In the genomic region with DNA sequence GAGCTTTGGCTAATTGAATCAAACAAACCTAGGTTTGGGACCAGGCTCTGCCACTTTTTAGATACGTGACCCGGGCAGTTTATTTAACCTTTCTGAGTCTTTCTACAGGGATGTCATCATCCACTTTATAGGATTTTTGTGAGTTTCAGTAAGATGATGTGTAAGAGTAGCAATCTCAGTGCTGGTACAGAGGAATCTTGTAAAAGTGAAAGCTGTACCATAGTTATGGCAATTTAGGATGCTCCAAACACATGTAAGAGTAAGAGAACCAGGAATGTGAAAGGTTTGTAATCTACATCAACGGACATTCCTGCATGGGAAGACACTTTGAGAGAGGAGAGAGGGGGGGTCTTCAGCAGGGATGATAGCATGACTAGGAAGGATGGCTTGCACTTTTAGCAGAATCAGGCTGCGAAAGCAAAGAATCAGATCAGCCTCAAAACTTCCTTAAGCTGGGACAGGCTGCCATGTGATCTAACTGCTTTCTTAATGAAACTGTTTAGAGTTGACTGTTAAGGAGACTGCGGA, we compare ENCODE assay signal across 7 cellular contexts. TPM values are rescaled to one million over a fixed set of nuclear protein-coding genes. Genes with fewer than 3 reads are reported as not detected.
A peak's percentile ranks its signal among the peaks of the same experiment; 100 is the strongest.
DNase-seq lines count a peak whose midpoint lies in the region; ATAC-seq and TF ChIP-seq lines count a peak whose summit lies in the region.

No MANE protein-coding gene starts in this region.

- no peaks in the 10 kb centered on the region for H3K9me2 ChIP-seq in HCT116 (ENCODE audit: insufficient read depth)

- H3K4me3 ChIP-seq in HCT116 (replicated peaks in 1 of 2; ENCODE audit: low read depth in 1 of 2, low read length in 2 of 2) (peak overlapping the region; percentile 89 to 97), iPS-11a (ENCODE audit: low read depth, low read length) (peak overlapping the region; percentile 97), spleen (peak overlapping the region; percentile 73 to 97 (median 86))

- H3K36me3 Mint-ChIP-seq in activated B cell treated with CpG ODN at 0.5 μM for 24 hours (ENCODE audit: low read depth) = peaks cover 83% of the 10 kb centered on the region

- TF ChIP-seq CTCF in HCT116 (IDR thresholded peaks at IDR 0.05 in 2 of 3, conservative IDR thresholded peaks at IDR 0.05 in 1 of 3; ENCODE audit: borderline replicate concordance in 1 of 3, insufficient read depth in 1 of 3, low read depth in 2 of 3, low read length in 2 of 3) = no peak
- TF ChIP-seq CTCF in activated B cell treated with CpG ODN at 0.5 μM for 24 hours (IDR thresholded peaks at IDR 0.05) = no peak
- no peak for TF ChIP-seq CTCF in spleen (IDR thresholded peaks at IDR 0.05 in 8 of 11, conservative IDR thresholded peaks at IDR 0.05 in 3 of 11)

- H3K9me3 ChIP-seq in HCT116 (ENCODE audit: control insufficient read depth in 1 of 2, insufficient read depth in 1 of 2, low read depth in 1 of 2, low read length in 2 of 2) = no peaks in the 10 kb centered on the region
- H3K9me3 ChIP-seq in spleen = no peaks in the 10 kb centered on the region

- H3K27ac ChIP-seq in HCT116 (ENCODE audit: low read depth, low read length) (peak overlapping the region; percentile 76), spleen (peak overlapping the region in 6 of 8 donors; percentile 74 to 95 (median 88))

- ATAC-seq in HCT116 (no peak), activated B cell treated with CpG ODN at 0.5 μM for 24 hours (ENCODE audit: low read depth) (no peak), GM18505 (IDR thresholded peaks at IDR 0.05; ENCODE audit: unreplicated experiment) (no peak), sciatic nerve (no peak)

- POLR2A ChIA-PET in HCT116 (lab: Charles Lee) = interaction anchor here (1.2 to 1.5 kb wide), 3 partner anchors 27 to 350 kb away, joined by 3 read pairs; no protein-coding TSS in a partner anchor
- POLR2A ChIA-PET in activated B cell treated with CpG ODN at 0.5 μM for 24 hours (lab: Charles Lee) = interaction anchor here (1.1 to 1.3 kb wide), 2 partner anchors 33 to 351 kb away, joined by 3 to 7 read pairs; a partner anchor contains a TSS

- CTCF ChIA-PET in HCT116 (lab: Charles Lee) (interaction anchor here (1.5 to 2.0 kb wide), 2 partner anchors 77 to 80 kb away, joined by 3 to 11 read pairs; no protein-coding TSS in a partner anchor), activated B cell treated with CpG ODN at 0.5 μM for 24 hours (lab: Charles Lee) (interaction anchor here (0.8 kb wide), 1 partner anchor 22 kb away, joined by 3 read pairs; no protein-coding TSS in a partner anchor)

- peaks cover 27 to 45% of the 10 kb centered on the region in 2 experiments for H3K4me1 ChIP-seq in HCT116 (ENCODE audit: control insufficient read depth in 1 of 2, insufficient read depth in 2 of 2, low read length in 2 of 2)
- H3K4me1 ChIP-seq in spleen = peaks cover 12 to 56% (median 34%) of the 10 kb centered on the region in 6 donors

- no peaks in the 10 kb centered on the region for H3K9me3 Mint-ChIP-seq in activated B cell treated with CpG ODN at 0.5 μM for 24 hours

- WGBS in spleen, 5 donors = 27 to 35% (median 28%) methylated on average over 5 of the region's 5 CpGs

- H3K4me3 Mint-ChIP-seq in activated B cell treated with CpG ODN at 0.5 μM for 24 hours = peak overlapping the region; percentile 97

- peaks cover 35% of the 10 kb centered on the region for H3K4me1 Mint-ChIP-seq in activated B cell treated with CpG ODN at 0.5 μM for 24 hours

- no TSS peak for BruUV-seq in HCT116 (replicated peaks; lab: Mats Ljungman, UMichigan)

- peak overlapping the region; percentile 93 for H3K27ac Mint-ChIP-seq in activated B cell treated with CpG ODN at 0.5 μM for 24 hours

- intact Hi-C loops in HCT116 (cut with micrococcal nuclease) (loop anchor here (5.0 kb wide), 1 partner anchor 349 kb away; a partner anchor contains a TSS), activated B cell treated with CpG ODN at 0.5 μM for 24 hours (cut with micrococcal nuclease) (loop anchor here (5.0 to 10.0 kb wide), 3 partner anchors 92 to 489 kb away; a partner anchor contains a TSS), spleen (cut with DNase I; ENCODE audit: low total_unique reads) (no loop called here), sciatic nerve (cut with DNase I) (no loop called here)

- H3K9ac ChIP-seq in HCT116 (ENCODE audit: low read length) = peak overlapping the region; percentile 98

- TF ChIP-seq RAD21 in HCT116 (IDR thresholded peaks at IDR 0.05; ENCODE audit: low read depth) = no peak

- H4K20me1 ChIP-seq in HCT116 (ENCODE audit: insufficient read depth) = peaks cover 17% of the 10 kb centered on the region; the same call in 1 of the 2 replicates

- TF ChIP-seq POLR2A in HCT116 (IDR thresholded peaks at IDR 0.05; ENCODE audit: borderline replicate concordance, extremely low read depth, insufficient read depth, insufficient read length) (no peak), spleen (IDR thresholded peaks at IDR 0.05) (no peak), GM18505 (IDR thresholded peaks at IDR 0.05; ENCODE audit: borderline replicate concordance, extremely low read depth, insufficient read depth, insufficient read length) (no peak)

- peak overlapping the region; percentile 77 for H3K4me2 ChIP-seq in HCT116 (ENCODE audit: low read length)

- peaks cover 38 to 62% of the 10 kb centered on the region in 2 experiments for H3K36me3 ChIP-seq in HCT116 (ENCODE audit: control insufficient read depth in 1 of 2, insufficient read depth in 2 of 2, low read length in 2 of 2)
- peaks cover 5 to 66% (median 45%) of the 10 kb centered on the region in 6 donors for H3K36me3 ChIP-seq in spleen

- DNase-seq in HCT116 (ENCODE audit: low read depth, low spot score) = no peak
- no peak for DNase-seq in activated B cell treated with CpG ODN at 0.5 μM for 24 hours
- DNase-seq in spleen = no peak
- no peak for DNase-seq in stimulated activated CD4-positive, alpha-beta T cell treated with anti-CD3 and anti-CD28 coated beads, Interleukin-2, amount 100 ng/mL, for 48 hours
- DNase-seq in sciatic nerve (ENCODE audit: low spot score) = no peak

- H2AFZ ChIP-seq in HCT116 (ENCODE audit: low read depth, low read length, poor library complexity, severe bottlenecking) = no peak overlapping the region

- peaks cover 77% of the 10 kb centered on the region for H3K79me2 ChIP-seq in HCT116 (ENCODE audit: insufficient read depth, low read length)

- H3K27me3 Mint-ChIP-seq in activated B cell treated with CpG ODN at 0.5 μM for 24 hours = no peaks in the 10 kb centered on the region

- no peaks in the 10 kb centered on the region for H3K27me3 ChIP-seq in HCT116 (ENCODE audit: insufficient read depth, low read length)
- H3K27me3 ChIP-seq in spleen (replicated peaks in 1 of 7) = no peaks in the 10 kb centered on the region

- RAD21 ChIA-PET in HCT116 (lab: Charles Lee; ENCODE audit: low non-redundant PET in 1 of 2, low total read pairs in 2 of 2, uncharacterized antibody in 2 of 2, unreplicated experiment in 2 of 2) = no interaction called here

TF ChIP-seq in HCT116, 20 proteins besides CTCF, POLR2A, EP300 and RAD21 (continues in another document):
- TF ChIP-seq SRF (IDR thresholded peaks at IDR 0.05; ENCODE audit: low read depth) = no peak
- TF ChIP-seq SIN3A (IDR thresholded peaks at IDR 0.05; ENCODE audit: low read depth) = no peak
- TF ChIP-seq EZH2 (IDR thresholded peaks at IDR 0.05) = no peak
- no peak for TF ChIP-seq ZNF274 (IDR thresholded peaks at IDR 0.05; ENCODE audit: low read depth, low read length)
- no peak for TF ChIP-seq JUND (IDR thresholded peaks at IDR 0.05)
- TF ChIP-seq, protein P1, sequence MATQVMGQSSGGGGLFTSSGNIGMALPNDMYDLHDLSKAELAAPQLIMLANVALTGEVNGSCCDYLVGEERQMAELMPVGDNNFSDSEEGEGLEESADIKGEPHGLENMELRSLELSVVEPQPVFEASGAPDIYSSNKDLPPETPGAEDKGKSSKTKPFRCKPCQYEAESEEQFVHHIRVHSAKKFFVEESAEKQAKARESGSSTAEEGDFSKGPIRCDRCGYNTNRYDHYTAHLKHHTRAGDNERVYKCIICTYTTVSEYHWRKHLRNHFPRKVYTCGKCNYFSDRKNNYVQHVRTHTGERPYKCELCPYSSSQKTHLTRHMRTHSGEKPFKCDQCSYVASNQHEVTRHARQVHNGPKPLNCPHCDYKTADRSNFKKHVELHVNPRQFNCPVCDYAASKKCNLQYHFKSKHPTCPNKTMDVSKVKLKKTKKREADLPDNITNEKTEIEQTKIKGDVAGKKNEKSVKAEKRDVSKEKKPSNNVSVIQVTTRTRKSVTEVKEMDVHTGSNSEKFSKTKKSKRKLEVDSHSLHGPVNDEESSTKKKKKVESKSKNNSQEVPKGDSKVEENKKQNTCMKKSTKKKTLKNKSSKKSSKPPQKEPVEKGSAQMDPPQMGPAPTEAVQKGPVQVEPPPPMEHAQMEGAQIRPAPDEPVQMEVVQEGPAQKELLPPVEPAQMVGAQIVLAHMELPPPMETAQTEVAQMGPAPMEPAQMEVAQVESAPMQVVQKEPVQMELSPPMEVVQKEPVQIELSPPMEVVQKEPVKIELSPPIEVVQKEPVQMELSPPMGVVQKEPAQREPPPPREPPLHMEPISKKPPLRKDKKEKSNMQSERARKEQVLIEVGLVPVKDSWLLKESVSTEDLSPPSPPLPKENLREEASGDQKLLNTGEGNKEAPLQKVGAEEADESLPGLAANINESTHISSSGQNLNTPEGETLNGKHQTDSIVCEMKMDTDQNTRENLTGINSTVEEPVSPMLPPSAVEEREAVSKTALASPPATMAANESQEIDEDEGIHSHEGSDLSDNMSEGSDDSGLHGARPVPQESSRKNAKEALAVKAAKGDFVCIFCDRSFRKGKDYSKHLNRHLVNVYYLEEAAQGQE (IDR thresholded peaks at IDR 0.05; ENCODE audit: low read depth) = no peak
- no peak for TF ChIP-seq POLR2AphosphoS5 (IDR thresholded peaks at IDR 0.05; ENCODE audit: low read depth, low read length)
- no peak for TF ChIP-seq ELF1 (IDR thresholded peaks at IDR 0.05; ENCODE audit: borderline replicate concordance, low read depth)
- no peak for TF ChIP-seq SP1 (IDR thresholded peaks at IDR 0.05; ENCODE audit: low read depth)
- TF ChIP-seq EZH2phosphoT487 (IDR thresholded peaks at IDR 0.05; ENCODE audit: borderline replicate concordance) = no peak
- TF ChIP-seq EGR1 (IDR thresholded peaks at IDR 0.05; ENCODE audit: low read depth) = no peak

RNA-seq across cellular contexts. Expression of a gene that starts 1.0 kb away (rescaled TPM):
- total RNA-seq in HCT116 (2021; ENCODE audit: unreplicated experiment) (231 TPM), activated B cell treated with CpG ODN at 0.5 μM for 24 hours (95.1 and 106 TPM in 2 replicates), spleen (10 to 100 TPM; 37.2 to 60.0 (median 42.3) TPM), sciatic nerve (46.7 TPM)
- 108 and 121 TPM in 2 replicates for polyA plus RNA-seq in HCT116 (2012)
- polyA plus RNA-seq in spleen = 10 to 100 TPM; 24.6 to 36.1 (median 34.8) TPM

RNA-seq across cellular contexts. Expression of a gene that starts 20.3 kb away (rescaled TPM):
- total RNA-seq in HCT116 (2021; ENCODE audit: unreplicated experiment) (93.0 TPM), activated B cell treated with CpG ODN at 0.5 μM for 24 hours (65.1 and 77.2 TPM in 2 replicates), spleen (10 to 100 TPM; 22.3 to 52.5 (median 30.9) TPM), sciatic nerve (45.6 TPM)
- polyA plus RNA-seq in HCT116 (2012) = 54.7 and 57.7 TPM in 2 replicates
- polyA plus RNA-seq in spleen = 10 to 100 TPM; 12.1 to 22.0 (median 15.4) TPM

RNA-seq across cellular contexts. Expression of a gene that starts 33.0 kb away (rescaled TPM):
- total RNA-seq in HCT116 (2021; ENCODE audit: unreplicated experiment) (63.9 TPM), activated B cell treated with CpG ODN at 0.5 μM for 24 hours (54.0 and 61.9 TPM in 2 replicates), spleen (10 to 100 TPM; 59.3 to 89.9 (median 71.1) TPM), sciatic nerve (64.3 TPM)
- 55.1 and 61.6 TPM in 2 replicates for polyA plus RNA-seq in HCT116 (2012)
- 10 to 100 TPM; 22.5 to 50.2 (median 25.4) TPM for polyA plus RNA-seq in spleen

Comparison
In these comparisons a context has a peak if more than half of its experiments do, and no peak if none do; other contexts are left out.
1. intact Hi-C loops: an anchor here in HCT116 (5.0 kb wide) and activated B cell treated with CpG ODN at 0.5 μM for 24 hours (5.0 to 10.0 kb wide); none called in spleen and sciatic nerve.